25 cellular contexts compared by ENCODE assay signal in genomic region chr4:95431678-95432077, GRCh38.
"Had no signal": no experiment of that assay in that cellular context is flagged by ENCODE, and none has a peak within 500 bp of the region (broad histone marks: within the 10 kb centered on the region; RNA-seq: fewer than 3 reads in every experiment).

No MANE protein-coding gene starts in this region.

- H3K27me3 ChIP-seq: foreskin keratinocyte, hepatocyte, neutrophil, spleen, tibial artery, upper lobe of right lung, vagina had no signal

- H3K9me3 Mint-ChIP-seq: endodermal cell; memory B cell; mesothelial cell of epicardium; natural killer cell treated with Interleukin-12 subunit alpha and Interleukin-12 subunit beta and Interleukin-15 and Interleukin-18, amount 100 ng/mL, for 72 hours; stimulated activated naive CD8-positive, alpha-beta T cell treated with anti-CD3 and anti-CD28 coated beads, Interleukin-15, Interleukin-2, amounts not matched to agents 100 ng/mL and 50 ng/mL, for 24 hours had no signal

- H3K4me3 Mint-ChIP-seq: endodermal cell; memory B cell; mesothelial cell of epicardium; natural killer cell treated with Interleukin-12 subunit alpha and Interleukin-12 subunit beta and Interleukin-15 and Interleukin-18, amount 100 ng/mL, for 72 hours; stimulated activated memory B cell treated with anti-CD40 and anti-IgM and Interleukin-4, amounts not matched to agents 10 μg/mL and 1 μg/mL and 100 μg/mL, for 72 hours; stimulated activated naive CD8-positive, alpha-beta T cell treated with anti-CD3 and anti-CD28 coated beads, Interleukin-15, Interleukin-2, amounts not matched to agents 100 ng/mL and 50 ng/mL, for 24 hours had no signal

- H3K27me3 Mint-ChIP-seq: memory B cell; natural killer cell treated with Interleukin-12 subunit alpha and Interleukin-12 subunit beta and Interleukin-15 and Interleukin-18, amount 100 ng/mL, for 72 hours; stimulated activated memory B cell treated with anti-CD40 and anti-IgM and Interleukin-4, amounts not matched to agents 10 μg/mL and 1 μg/mL and 100 μg/mL, for 72 hours; stimulated activated naive CD8-positive, alpha-beta T cell treated with anti-CD3 and anti-CD28 coated beads, Interleukin-15, Interleukin-2, amounts not matched to agents 100 ng/mL and 50 ng/mL, for 24 hours had no signal

- H3K27ac Mint-ChIP-seq: endodermal cell; memory B cell; mesothelial cell of epicardium; natural killer cell treated with Interleukin-12 subunit alpha and Interleukin-12 subunit beta and Interleukin-15 and Interleukin-18, amount 100 ng/mL, for 72 hours; stimulated activated memory B cell treated with anti-CD40 and anti-IgM and Interleukin-4, amounts not matched to agents 10 μg/mL and 1 μg/mL and 100 μg/mL, for 72 hours; stimulated activated naive CD8-positive, alpha-beta T cell treated with anti-CD3 and anti-CD28 coated beads, Interleukin-15, Interleukin-2, amounts not matched to agents 100 ng/mL and 50 ng/mL, for 24 hours had no signal

- DNase-seq: effector CD4-positive, alpha-beta T cell; endodermal cell; erythroblast; foreskin keratinocyte; head of caudate nucleus; kidney; left cardiac atrium; left ventricle myocardium inferior; lower lobe of right lung; spleen; stimulated activated CD4-positive, alpha-beta T cell treated with anti-CD3 and anti-CD28 coated beads, Interleukin-15, amount 100 ng/mL, for 24 hours; stimulated activated CD4-positive, alpha-beta T cell treated with anti-CD3 and anti-CD28 coated beads, Interleukin-1b, Interleukin-23, amount 100 ng/mL, for 48 hours; stimulated activated CD4-positive, alpha-beta T cell treated with anti-CD3 and anti-CD28 coated beads, Interleukin-4, amount 100 ng/mL, for 24 hours; tibial artery; upper lobe of right lung had no signal

- H3K27ac ChIP-seq: foreskin keratinocyte, hepatocyte, left ventricle myocardium inferior, lower lobe of right lung, neutrophil, spleen, tibial artery, upper lobe of right lung, vagina had no signal

- H2AFZ ChIP-seq: hepatocyte had no signal

- H3K36me3 ChIP-seq: left ventricle myocardium inferior, lower lobe of right lung, neutrophil, spleen, tibial artery, upper lobe of right lung, vagina had no signal

- H3K4me3 ChIP-seq: hepatocyte, left ventricle myocardium inferior, lower lobe of right lung, spleen, tibial artery, upper lobe of right lung, vagina had no signal

- ATAC-seq: foreskin keratinocyte; left cardiac atrium; lower lobe of right lung; natural killer cell treated with Interleukin-12 subunit alpha and Interleukin-12 subunit beta and Interleukin-15 and Interleukin-18, amount 100 ng/mL, for 72 hours; sciatic nerve; stimulated activated memory B cell treated with anti-CD40 and anti-IgM and Interleukin-4, amounts not matched to agents 10 μg/mL and 1 μg/mL and 100 μg/mL, for 72 hours; upper lobe of right lung had no signal

- H3K4me1 Mint-ChIP-seq: memory B cell; stimulated activated memory B cell treated with anti-CD40 and anti-IgM and Interleukin-4, amounts not matched to agents 10 μg/mL and 1 μg/mL and 100 μg/mL, for 72 hours had no signal

- H3K79me2 ChIP-seq: hepatocyte had no signal

- H3K4me1 ChIP-seq: foreskin keratinocyte, left ventricle myocardium inferior, lower lobe of right lung, spleen, upper lobe of right lung, vagina had no signal

- H3K36me3 Mint-ChIP-seq: memory B cell; natural killer cell treated with Interleukin-12 subunit alpha and Interleukin-12 subunit beta and Interleukin-15 and Interleukin-18, amount 100 ng/mL, for 72 hours; stimulated activated memory B cell treated with anti-CD40 and anti-IgM and Interleukin-4, amounts not matched to agents 10 μg/mL and 1 μg/mL and 100 μg/mL, for 72 hours had no signal

- FAIRE-seq: endothelial cell of umbilical vein, kidney had no signal

- H3K4me2 ChIP-seq: hepatocyte had no signal

- H3K9me3 ChIP-seq: left ventricle myocardium inferior, lower lobe of right lung, neutrophil, spleen, tibial artery, upper lobe of right lung, vagina had no signal
